1 cellular context compared by ENCODE assay signal in genomic region chr22:29245626-29246385, GRCh38.
A peak's percentile ranks its signal among the peaks of the same experiment; 100 is the strongest.
TF ChIP-seq lines count a peak whose summit lies in the region.

No MANE protein-coding gene starts in this region.

TF ChIP-seq in HepG2, 621 proteins besides CTCF, POLR2A, EP300 and RAD21 (continued from another document and continues in another):
- TF ChIP-seq ZNF318 (CRISPR knock-in tag; IDR thresholded peaks at IDR 0.05) (no peak), CBX5 (CRISPR knock-in tag; IDR thresholded peaks at IDR 0.05; ENCODE audit: borderline replicate concordance) (no peak), ZGPAT (CRISPR knock-in tag; IDR thresholded peaks at IDR 0.05) (no peak), PHF8 (CRISPR knock-in tag; IDR thresholded peaks at IDR 0.05) (0 out of 2 replicates have a peak, but pooled peaks have one; percentile 22), HNF4A (CRISPR knock-in tag; IDR thresholded peaks at IDR 0.05) (peak; percentile 84), ZNF607 (CRISPR knock-in tag; IDR thresholded peaks at IDR 0.05; ENCODE audit: borderline replicate concordance) (no peak), MED8 (CRISPR knock-in tag; IDR thresholded peaks at IDR 0.05; ENCODE audit: insufficient replicate concordance) (no peak), TBP (CRISPR knock-in tag; IDR thresholded peaks at IDR 0.05) (no peak), ZBTB14 (CRISPR knock-in tag; IDR thresholded peaks at IDR 0.05) (no peak), ZBTB3 (CRISPR knock-in tag; IDR thresholded peaks at IDR 0.05; ENCODE audit: borderline replicate concordance, low read depth) (no peak), FOXA3 (CRISPR knock-in tag; IDR thresholded peaks at IDR 0.05) (0 out of 2 replicates have a peak, but pooled peaks have one; percentile 24), MIER2 (CRISPR knock-in tag; IDR thresholded peaks at IDR 0.05) (no peak), RCOR2 (CRISPR knock-in tag; IDR thresholded peaks at IDR 0.05) (0 out of 2 replicates have a peak, but pooled peaks have one; percentile 27), RNF2 (conservative IDR thresholded peaks at IDR 0.05; ENCODE audit: low read depth) (no peak), ZNF841 (CRISPR knock-in tag; IDR thresholded peaks at IDR 0.05; ENCODE audit: borderline replicate concordance) (no peak), MTA3 (CRISPR knock-in tag; IDR thresholded peaks at IDR 0.05) (no peak), NCOA5 (CRISPR knock-in tag; IDR thresholded peaks at IDR 0.05) (no peak), ZSCAN29 (CRISPR knock-in tag; conservative IDR thresholded peaks at IDR 0.05) (no peak), ZBTB33 (CRISPR knock-in tag; IDR thresholded peaks at IDR 0.05) (peak; percentile 27; the same call in 1 of the 2 replicates), ZNF672 (CRISPR knock-in tag; IDR thresholded peaks at IDR 0.05) (no peak), ARID2 (CRISPR knock-in tag; IDR thresholded peaks at IDR 0.05; ENCODE audit: borderline replicate concordance) (no peak), ZFP91 (CRISPR knock-in tag; IDR thresholded peaks at IDR 0.05; ENCODE audit: borderline replicate concordance) (peak; percentile 70), ZNF510 (CRISPR knock-in tag; IDR thresholded peaks at IDR 0.05; ENCODE audit: low read depth) (no peak), THAP8 (CRISPR knock-in tag; IDR thresholded peaks at IDR 0.05; ENCODE audit: borderline replicate concordance) (no peak), ATF1 (CRISPR knock-in tag; IDR thresholded peaks at IDR 0.05) (no peak), ZNF777 (CRISPR knock-in tag; IDR thresholded peaks at IDR 0.05) (0 out of 2 replicates have a peak, but pooled peaks have one; percentile 30), ZMYM4 (CRISPR knock-in tag; IDR thresholded peaks at IDR 0.05) (no peak), POGZ (CRISPR knock-in tag; IDR thresholded peaks at IDR 0.05) (no peak), SOX5 (CRISPR knock-in tag; IDR thresholded peaks at IDR 0.05; ENCODE audit: borderline replicate concordance) (no peak), ATF3 (CRISPR knock-in tag; IDR thresholded peaks at IDR 0.05) (no peak), CEBPG (CRISPR knock-in tag; IDR thresholded peaks at IDR 0.05) (no peak), ZNF770 (CRISPR knock-in tag; IDR thresholded peaks at IDR 0.05) (peak; percentile 61; the same call in 1 of the 2 replicates), GTF3A (CRISPR knock-in tag; conservative IDR thresholded peaks at IDR 0.05) (no peak), PAX8 (CRISPR knock-in tag; IDR thresholded peaks at IDR 0.05; ENCODE audit: borderline replicate concordance) (no peak), RERE (CRISPR knock-in tag; IDR thresholded peaks at IDR 0.05; ENCODE audit: low read depth) (no peak), NFIC (IDR thresholded peaks at IDR 0.05; ENCODE audit: low read length) (no peak)
